ENCODE assay signal across 8 cellular contexts in the genomic region with DNA sequence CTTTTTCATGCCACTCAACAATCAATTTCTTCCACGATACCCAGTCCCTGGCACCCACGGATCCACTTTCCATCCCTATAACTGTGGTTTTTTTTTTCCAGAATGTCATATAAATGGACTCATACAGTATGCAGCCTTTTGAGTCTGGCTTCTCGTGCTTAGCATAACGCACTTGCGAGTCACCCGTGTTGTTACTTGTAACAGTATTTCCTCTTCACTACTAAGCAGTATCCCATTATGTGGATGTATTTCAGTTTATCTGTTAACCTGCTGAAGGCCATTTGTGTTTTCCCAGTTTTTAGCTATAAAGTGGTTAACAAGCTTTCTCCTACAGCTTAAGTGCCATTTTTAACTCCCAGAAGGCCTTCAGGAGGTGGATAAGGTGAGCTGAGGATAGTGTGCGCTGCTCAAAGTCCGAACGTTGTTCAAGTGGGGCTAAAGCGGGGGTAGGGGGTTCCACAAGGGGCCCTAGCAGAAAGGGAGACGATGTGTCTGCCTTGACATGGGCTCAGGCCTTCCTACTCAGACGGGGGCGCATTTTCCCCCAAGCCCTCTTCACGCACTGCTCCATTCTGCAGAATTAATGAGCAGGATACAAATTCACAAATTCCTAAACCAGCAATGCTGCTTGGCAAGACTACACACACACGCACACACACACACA. TPM values are rescaled to one million over a fixed set of nuclear protein-coding genes. Genes with fewer than 3 reads are reported as not detected.
DNase-seq lines count a peak whose midpoint lies in the region; ATAC-seq lines count a peak whose summit lies in the region.

No MANE protein-coding gene starts in this region.

- H3K4me1 Mint-ChIP-seq in naive thymus-derived CD8-positive, alpha-beta T cell: peaks cover 43 to 87% (median 80%) of the 10 kb centered on the region in 4 donors

- peak overlapping the region; percentile 93 to 100 (median 97) for H3K4me3 Mint-ChIP-seq in naive thymus-derived CD8-positive, alpha-beta T cell

- peak overlapping the region; percentile 68 to 99 for H3K4me3 ChIP-seq in esophagus (ENCODE audit: low read depth in 1 of 2, low read length in 2 of 2)

- ATAC-seq in HG03521 (IDR thresholded peaks at IDR 0.05; ENCODE audit: unreplicated experiment) (peak; percentile 9), GM18861 (IDR thresholded peaks at IDR 0.05; ENCODE audit: unreplicated experiment) (no peak), GM21447 (IDR thresholded peaks at IDR 0.05; ENCODE audit: unreplicated experiment) (no peak)
- ATAC-seq in naive thymus-derived CD8-positive, alpha-beta T cell: peak; percentile 3 to 19

- peaks cover 0 to 5% of the 10 kb centered on the region in 2 donors for H3K4me1 ChIP-seq in esophagus (ENCODE audit: control insufficient read depth in 2 of 2, insufficient read depth in 2 of 2, low read length in 1 of 2)

- WGBS in esophagus, 2 donors: 2 to 3% methylated on average over 15 of the region's 15 CpGs

- H3K27ac ChIP-seq in esophagus (ENCODE audit: low read depth in 2 of 2, low read length in 1 of 2): peak overlapping the region; percentile 92 to 99

- H3K9me3 Mint-ChIP-seq in naive thymus-derived CD8-positive, alpha-beta T cell: no peaks in the 10 kb centered on the region

- peaks cover 3% of the 10 kb centered on the region in 2 donors for H3K36me3 ChIP-seq in esophagus (ENCODE audit: control insufficient read depth in 2 of 2, insufficient read depth in 2 of 2, low read length in 1 of 2)

- peak overlapping the region; percentile 96 to 100 (median 98) for H3K27ac Mint-ChIP-seq in naive thymus-derived CD8-positive, alpha-beta T cell

- H3K27me3 ChIP-seq in esophagus (ENCODE audit: control insufficient read depth in 1 of 2, insufficient read depth in 2 of 2, low read length in 2 of 2): no peaks in the 10 kb centered on the region

- DNase-seq in NCI-H510A treated with DMSO at 0.1 percent for 48 hours (lab: John Stamatoyannopoulos, UW) (peak; percentile 35), NCI-H510A (lab: John Stamatoyannopoulos, UW) (no peak), UCSD-AML1 (lab: John Stamatoyannopoulos, UW; ENCODE audit: unreplicated experiment) (peak; percentile 58)
- peak in 3 of 10 donors; percentile 11 to 12 (median 12) for DNase-seq in naive thymus-derived CD8-positive, alpha-beta T cell

- no peaks in the 10 kb centered on the region for H3K27me3 Mint-ChIP-seq in naive thymus-derived CD8-positive, alpha-beta T cell

- POLR2A ChIA-PET in naive thymus-derived CD8-positive, alpha-beta T cell (lab: Charles Lee): interaction anchor here (0.7 to 7.2 kb wide), 6 partner anchors 9 to 1057 kb away, joined by 3 to 63 read pairs (median 3); no protein-coding TSS in a partner anchor

- H3K36me3 Mint-ChIP-seq in naive thymus-derived CD8-positive, alpha-beta T cell: peaks cover 0 to 32% (median 0%) of the 10 kb centered on the region in 3 donors

- H3K9me3 ChIP-seq in esophagus (ENCODE audit: control insufficient read depth in 2 of 2, insufficient read depth in 1 of 2, low read depth in 1 of 2, low read length in 1 of 2): no peaks in the 10 kb centered on the region

RNA-seq across cellular contexts. Expression of gene ADAR, which starts 0.8 kb away (rescaled TPM):
- 10 to 100 TPM; 13.8 to 19.9 TPM for polyA plus RNA-seq in esophagus
- total RNA-seq in naive thymus-derived CD8-positive, alpha-beta T cell: 100 to 1,000 TPM; 219 to 251 TPM
- 100 to 1,000 TPM in 2 of 3 donors, 10 to 100 TPM in 1; 93.2 to 132 (median 115) TPM for polyA plus RNA-seq in naive thymus-derived CD8-positive, alpha-beta T cell

RNA-seq across cellular contexts. Expression of gene CHRNB2, which starts 39.6 kb away (rescaled TPM):
- polyA plus RNA-seq in esophagus: under 1 TPM; 0.11 to 0.18 TPM
- not detected for total RNA-seq in naive thymus-derived CD8-positive, alpha-beta T cell
- polyA plus RNA-seq in naive thymus-derived CD8-positive, alpha-beta T cell: under 1 TPM in 1 of 3 donors, not detected in 2; 0.03 TPM

RNA-seq across cellular contexts. Expression of gene UBE2Q1, which starts 48.8 kb away (rescaled TPM):
- polyA plus RNA-seq in esophagus: 10 to 100 TPM; 23.5 to 24.7 TPM
- total RNA-seq in naive thymus-derived CD8-positive, alpha-beta T cell: 100 to 1,000 TPM; 109 to 114 TPM
- polyA plus RNA-seq in naive thymus-derived CD8-positive, alpha-beta T cell: 10 to 100 TPM; 10.5 to 13.3 (median 12.6) TPM

Comparison
In these comparisons a context has a peak if more than half of its experiments do, and no peak if none do; other contexts are left out.
1. ATAC-seq: peak in HG03521 (single experiment) and naive thymus-derived CD8-positive, alpha-beta T cell (2 of 2); none in GM18861 (single experiment) and GM21447 (single experiment).
2. RNA of gene ADAR, which starts 0.8 kb away (polyA plus RNA-seq): 93.2 to 132 TPM in naive thymus-derived CD8-positive, alpha-beta T cell; 13.8 to 19.9 TPM in esophagus; every median in the first group is over 4 times any median in the second.